Comparison of ENCODE assay signal across 19 cellular contexts in genomic region chr10:100442548-100442947, GRCh38. TPM values are rescaled to one million over a fixed set of nuclear protein-coding genes. Genes with fewer than 3 reads are reported as not detected.
DNase-seq lines count a peak whose midpoint lies in the region; ATAC-seq and TF ChIP-seq lines count a peak whose summit lies in the region.
"Had no signal": no experiment of that assay in that cellular context is flagged by ENCODE, and none has a peak within 500 bp of the region (broad histone marks: within the 10 kb centered on the region; RNA-seq: fewer than 3 reads in every experiment).

No MANE protein-coding gene starts in this region.

- H4K20me1 ChIP-seq in GM23338 (replicated peaks; ENCODE audit: insufficient read depth): no peaks in the 10 kb centered on the region
- H4K20me1 ChIP-seq: BLaER1 had no signal

- no peaks in the 10 kb centered on the region for H3K9me3 Mint-ChIP-seq in MCF 10A (ENCODE audit: unreplicated experiment)
- H3K9me3 Mint-ChIP-seq in GM23338: peaks cover 4% of the 10 kb centered on the region; the same call in 1 of the 3 replicates

- no peaks in the 10 kb centered on the region for H3K4me1 Mint-ChIP-seq in MCF 10A (ENCODE audit: insufficient read depth, unreplicated experiment)
- no peaks in the 10 kb centered on the region for H3K4me1 Mint-ChIP-seq in GM23338
- H3K4me1 Mint-ChIP-seq: CD4-positive, CD25-positive, alpha-beta regulatory T cell had no signal

- H3F3A ChIP-seq in GM23338 (replicated peaks; ENCODE audit: low read depth): no peaks in the 10 kb centered on the region

- H3K36me3 Mint-ChIP-seq in MCF 10A (ENCODE audit: insufficient read depth, unreplicated experiment): no peaks in the 10 kb centered on the region
- no peaks in the 10 kb centered on the region for H3K36me3 Mint-ChIP-seq in GM23338 (ENCODE audit: low read depth)
- H3K36me3 Mint-ChIP-seq: CD4-positive, CD25-positive, alpha-beta regulatory T cell; IgD-negative memory B cell had no signal

- H3K9me3 ChIP-seq in body of pancreas (no peaks in the 10 kb centered on the region), prostate gland (no peaks in the 10 kb centered on the region)
- H3K9me3 ChIP-seq: BLaER1, HAP-1 had no signal

- ATAC-seq in body of pancreas (peak; percentile 12), GM23338 (no peak), GM21381 (IDR thresholded peaks at IDR 0.05; ENCODE audit: unreplicated experiment) (no peak)
- ATAC-seq: GM12878 had no signal

- H3K4me2 ChIP-seq in GM23338: no peak overlapping the region
- H3K4me2 ChIP-seq: BLaER1 had no signal

- no peak overlapping the region for H2AFZ ChIP-seq in GM23338

- no peaks in the 10 kb centered on the region for H3K27me3 ChIP-seq in body of pancreas
- no peaks in the 10 kb centered on the region for H3K27me3 ChIP-seq in prostate gland (replicated peaks; ENCODE audit: insufficient read depth)
- no peaks in the 10 kb centered on the region for H3K27me3 ChIP-seq in GM23338 (ENCODE audit: insufficient read depth)
- H3K27me3 ChIP-seq: BLaER1 had no signal

- H3K27ac ChIP-seq in body of pancreas (no peak overlapping the region), prostate gland (peak overlapping the region; percentile 55 to 63), GM23338 (ENCODE audit: low read depth) (no peak overlapping the region)
- H3K27ac ChIP-seq: BLaER1 had no signal

- POLR2A ChIA-PET in MCF 10A (lab: Yijun Ruan, JAX): interaction anchor here (0.7 kb wide), 1 partner anchor 130 kb away, joined by 3 read pairs; no protein-coding TSS in a partner anchor

- in situ Hi-C loops in T47D (cut with HindIII; ENCODE audit: low pct_unique_long_range_greater_than_20kb, low sequenced_read_pairs): no loop called here

- no peak for TF ChIP-seq CTCF in MCF 10A (IDR thresholded peaks at IDR 0.05; ENCODE audit: unreplicated experiment)
- no peak for TF ChIP-seq CTCF in body of pancreas (IDR thresholded peaks at IDR 0.05)
- TF ChIP-seq CTCF in prostate gland (IDR thresholded peaks at IDR 0.05): no peak
- TF ChIP-seq CTCF in GM23338 (conservative IDR thresholded peaks at IDR 0.05; ENCODE audit: low read depth in 2 of 2): no peak

- H3K27me3 Mint-ChIP-seq in MCF 10A (ENCODE audit: insufficient read depth, unreplicated experiment) (no peaks in the 10 kb centered on the region), GM23338 (ENCODE audit: insufficient read depth, low read depth, poor library complexity) (peaks cover 10% of the 10 kb centered on the region)
- H3K27me3 Mint-ChIP-seq: IgD-negative memory B cell had no signal

- H3K4me3 ChIP-seq in body of pancreas (no peak overlapping the region), prostate gland (no peak overlapping the region), GM23338 (no peak overlapping the region)
- H3K4me3 ChIP-seq: BLaER1, GM12878, HAP-1 had no signal

- H3K36me3 ChIP-seq in body of pancreas (replicated peaks in 1 of 2; ENCODE audit: insufficient read depth in 1 of 2, low read depth in 2 of 2) (no peaks in the 10 kb centered on the region), prostate gland (no peaks in the 10 kb centered on the region), GM23338 (ENCODE audit: insufficient read depth) (no peaks in the 10 kb centered on the region)
- H3K36me3 ChIP-seq: BLaER1, HAP-1 had no signal

- no peak for TF ChIP-seq POLR2A in body of pancreas (IDR thresholded peaks at IDR 0.05)
- TF ChIP-seq POLR2A in prostate gland (IDR thresholded peaks at IDR 0.05): no peak

- H3K4me3 Mint-ChIP-seq in MCF 10A (ENCODE audit: unreplicated experiment) (no peak overlapping the region), GM23338 (no peak overlapping the region)
- H3K4me3 Mint-ChIP-seq: CD4-positive, CD25-positive, alpha-beta regulatory T cell; IgD-negative memory B cell had no signal

- intact Hi-C loops in MCF 10A (cut with micrococcal nuclease) (no loop called here), body of pancreas (cut with DNase I) (no loop called here), prostate gland (cut with DNase I) (no loop called here)

- H3K27ac Mint-ChIP-seq in MCF 10A (ENCODE audit: low read depth, unreplicated experiment): no peak overlapping the region
- H3K27ac Mint-ChIP-seq in GM23338: no peak overlapping the region
- H3K27ac Mint-ChIP-seq: CD4-positive, CD25-positive, alpha-beta regulatory T cell; IgD-negative memory B cell had no signal

- H3K79me2 ChIP-seq in GM23338 (replicated peaks; ENCODE audit: insufficient read depth): no peaks in the 10 kb centered on the region

- H3K9me2 ChIP-seq in GM23338 (ENCODE audit: insufficient read depth): no peaks in the 10 kb centered on the region

- WGBS in body of pancreas, 2 donors: 29 to 43% methylated on average over 3 of the region's 3 CpGs
- 42% methylated on average over 3 of the region's 3 CpGs for WGBS in prostate gland

- BruUV-seq in MCF 10A (replicated peaks; lab: Mats Ljungman, UMichigan): no TSS peak

- H3K4me1 ChIP-seq in body of pancreas: peaks cover 7% of the 10 kb centered on the region
- H3K4me1 ChIP-seq in prostate gland (replicated peaks): no peaks in the 10 kb centered on the region
- H3K4me1 ChIP-seq in GM23338 (ENCODE audit: insufficient read depth): no peaks in the 10 kb centered on the region
- H3K4me1 ChIP-seq: BLaER1, HAP-1 had no signal

- DNase-seq in T47D (ENCODE audit: low read depth in 1 of 2, low spot score in 1 of 2): peak; percentile 25 to 77
- DNase-seq in MCF 10A (ENCODE audit: unreplicated experiment): no peak
- DNase-seq in body of pancreas: peak in 2 of 4 donors; percentile 10 to 17
- DNase-seq in prostate gland (ENCODE audit: low spot score): peak; percentile 84
- DNase-seq in KG1 (lab: John Stamatoyannopoulos, UW): no peak
- DNase-seq in GM23338 (ENCODE audit: low spot score): no peak
- DNase-seq in stimulated activated CD8-positive, alpha-beta memory T cell treated with anti-CD3 and anti-CD28 coated beads, Interleukin-4, amount 100 ng/mL, for 48 hours: no peak
- DNase-seq: 8988T; AML-193; Calu3; CD4-positive, CD25-positive, alpha-beta regulatory T cell; DMS 273 treated with DMSO at 0.1 percent for 48 hours had no signal

- CTCF ChIA-PET in MCF 10A (lab: Yijun Ruan, JAX): interaction anchor here (0.6 to 0.7 kb wide), 3 partner anchors 71 to 1756 kb away, joined by 3 read pairs; no protein-coding TSS in a partner anchor

TF ChIP-seq in GM23338, 12 proteins besides CTCF, POLR2A, EP300 and RAD21 (continues in another document):
- TF ChIP-seq ETS1 (IDR thresholded peaks at IDR 0.05): no peak
- TF ChIP-seq NANOG (IDR thresholded peaks at IDR 0.05; ENCODE audit: borderline replicate concordance): no peak
- TF ChIP-seq POLR2AphosphoS5 (IDR thresholded peaks at IDR 0.05; ENCODE audit: low read depth): no peak

RNA-seq across cellular contexts. Expression of gene WNT8B, which starts 20.3 kb away (rescaled TPM):
- not detected in 2 replicates for total RNA-seq in MCF 10A (2022)
- not detected for total RNA-seq in body of pancreas
- 1 to 10 TPM in 1 of 2 donors, under 1 TPM in 1; 0.40 to 1.8 TPM for total RNA-seq in prostate gland
- 1.3 and 1.9 TPM in 2 replicates for total RNA-seq in GM23338 (2014; rRNA removed; shearing (Covaris generic))
- polyA plus RNA-seq in GM23338 (2016; fragmentation: Nextera tagmentation; extraction: Ambion mirVana): 0.26 and 0.74 TPM in 2 replicates
- total RNA-seq: Calu3; CD4-positive, CD25-positive, alpha-beta regulatory T cell; Daoy; GM12878; HT1080 had no signal
- polyA plus RNA-seq: GM12878, IgD-negative memory B cell had no signal

Comparison
In these comparisons a context has a peak if more than half of its experiments do, and no peak if none do; other contexts are left out.
1. DNase-seq: peak in T47D (2 of 2) and prostate gland (single experiment); none in MCF 10A (single experiment), KG1 (single experiment), GM23338 (single experiment) and stimulated activated CD8-positive, alpha-beta memory T cell treated with anti-CD3 and anti-CD28 coated beads, Interleukin-4, amount 100 ng/mL, for 48 hours (single experiment).
2. H3K27ac ChIP-seq: peak in prostate gland (2 of 2); none in body of pancreas (0 of 4) and GM23338 (single experiment).